ENCODE assay signal across 20 cellular contexts in the genomic region with DNA sequence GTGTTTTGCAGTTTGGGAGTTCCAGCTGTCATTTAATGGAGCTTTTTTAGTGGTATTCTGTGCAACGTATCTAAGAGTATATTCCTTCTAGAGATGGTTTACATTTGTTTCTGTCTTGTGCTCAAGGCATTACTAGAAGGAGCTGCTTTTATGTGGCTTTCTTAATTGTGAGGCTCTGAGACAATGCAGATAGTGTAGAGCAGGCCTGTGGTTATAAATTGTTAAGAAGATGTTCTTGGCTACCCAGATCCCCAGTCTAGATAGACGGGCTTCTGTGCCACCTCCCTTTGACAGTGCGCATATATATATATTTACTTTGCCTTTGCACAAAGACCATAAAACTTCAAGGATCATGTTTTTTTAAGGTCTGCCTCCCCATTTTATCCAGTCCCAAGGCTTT.
DNase-seq lines count a peak whose midpoint lies in the region; ATAC-seq and TF ChIP-seq lines count a peak whose summit lies in the region.
"Had no signal": no experiment of that assay in that cellular context is flagged by ENCODE, and none has a peak within 500 bp of the region (broad histone marks: within the 10 kb centered on the region; RNA-seq: fewer than 3 reads in every experiment).

No MANE protein-coding gene starts in this region.

- no peaks in the 10 kb centered on the region for H3K9me3 Mint-ChIP-seq in activated naive CD4-positive, alpha-beta T cell treated with anti-CD3 and anti-CD28 coated beads, Interleukin-2, amount 10 ng/mL, durations not matched to agents 7 days and 5 days
- H3K9me3 Mint-ChIP-seq in activated CD8-positive, alpha-beta T cell treated with anti-CD3 and anti-CD28 coated beads for 36 hours, result no peaks in the 10 kb centered on the region
- H3K9me3 Mint-ChIP-seq: CD4-positive, alpha-beta T cell; CD8-positive, alpha-beta T cell had no signal

- TF ChIP-seq CTCF in DND-41 (IDR thresholded peaks at IDR 0.05; ENCODE audit: borderline replicate concordance, extremely low read depth, low read length, poor library complexity, severe bottlenecking) (no peak), esophagus muscularis mucosa (IDR thresholded peaks at IDR 0.05) (no peak)
- TF ChIP-seq CTCF in activated CD8-positive, alpha-beta T cell treated with anti-CD3 and anti-CD28 coated beads for 36 hours (IDR thresholded peaks at IDR 0.05), result no peak

- intact Hi-C loops in esophagus muscularis mucosa (cut with DNase I), result no loop called here
- intact Hi-C loops in activated CD8-positive, alpha-beta T cell treated with anti-CD3 and anti-CD28 coated beads for 36 hours (cut with micrococcal nuclease), result no loop called here

- no peak for TF ChIP-seq POLR2A in esophagus muscularis mucosa (IDR thresholded peaks at IDR 0.05; ENCODE audit: low read depth)

- no peaks in the 10 kb centered on the region for H3K27me3 Mint-ChIP-seq in activated naive CD4-positive, alpha-beta T cell treated with anti-CD3 and anti-CD28 coated beads, Interleukin-2, amount 10 ng/mL, durations not matched to agents 7 days and 5 days
- H3K27me3 Mint-ChIP-seq in activated CD8-positive, alpha-beta T cell treated with anti-CD3 and anti-CD28 coated beads for 36 hours, result peaks cover 2% of the 10 kb centered on the region

- no peaks in the 10 kb centered on the region for H3K4me1 ChIP-seq in DND-41 (ENCODE audit: insufficient read depth, low read length)
- H3K4me1 ChIP-seq in esophagus muscularis mucosa, result no peaks in the 10 kb centered on the region
- H3K4me1 ChIP-seq: A549; BLaER1 treated with 17β-estradiol and CSF1 and Interleukin-3, amounts not matched to agents 10 nM and 100 nM; Caco-2 had no signal

- H3K36me3 Mint-ChIP-seq in activated naive CD4-positive, alpha-beta T cell treated with anti-CD3 and anti-CD28 coated beads, Interleukin-2, amount 10 ng/mL, durations not matched to agents 7 days and 5 days, result no peaks in the 10 kb centered on the region
- no peaks in the 10 kb centered on the region for H3K36me3 Mint-ChIP-seq in activated CD8-positive, alpha-beta T cell treated with anti-CD3 and anti-CD28 coated beads for 36 hours (ENCODE audit: low read depth)
- H3K36me3 Mint-ChIP-seq: CD8-positive, alpha-beta T cell had no signal

- no peak for TF ChIP-seq EP300 in esophagus muscularis mucosa (IDR thresholded peaks at IDR 0.05)

- no peaks in the 10 kb centered on the region for H3K79me2 ChIP-seq in DND-41 (ENCODE audit: insufficient read depth, low read length)

- H3K27me3 ChIP-seq in DND-41 (ENCODE audit: insufficient read depth, low read length, poor library complexity), result no peaks in the 10 kb centered on the region
- H3K27me3 ChIP-seq in esophagus muscularis mucosa, result no peaks in the 10 kb centered on the region
- H3K27me3 ChIP-seq: BLaER1 treated with 17β-estradiol and CSF1 and Interleukin-3, amounts not matched to agents 10 nM and 100 nM had no signal

- DNase-seq in activated naive CD4-positive, alpha-beta T cell treated with anti-CD3 and anti-CD28 coated beads, Interleukin-2, amount 10 ng/mL, durations not matched to agents 7 days and 5 days, result no peak
- no peak for DNase-seq in activated naive CD4-positive, alpha-beta T cell treated with anti-CD3 and anti-CD28 coated beads, Interleukin-2, amount 50 U/mL, for 16 hours
- DNase-seq in DND-41, result no peak
- peak; percentile 55 for DNase-seq in esophagus muscularis mucosa (ENCODE audit: extremely low spot score)
- no peak for DNase-seq in activated CD8-positive, alpha-beta T cell treated with anti-CD3 and anti-CD28 coated beads for 36 hours
- DNase-seq in stimulated activated CD4-positive, alpha-beta T cell treated with anti-CD3 and anti-CD28 coated beads, Interleukin-2, amount 100 ng/mL, for 48 hours, result no peak
- DNase-seq: AML-193; Caco-2; Calu3; CD4-positive, alpha-beta T cell; CD8-positive, alpha-beta T cell; DMS79 treated with DMSO at 0.1 percent for 48 hours; EL; GDM1 had no signal

- CTCF ChIA-PET in activated naive CD4-positive, alpha-beta T cell treated with anti-CD3 and anti-CD28 coated beads, Interleukin-2, amount 10 ng/mL, durations not matched to agents 7 days and 5 days (lab: Charles Lee), result no interaction called here
- CTCF ChIA-PET in activated CD8-positive, alpha-beta T cell treated with anti-CD3 and anti-CD28 coated beads for 36 hours (lab: Charles Lee), result no interaction called here

- peak; percentile 58; the same call in 2 of the 3 replicates for ATAC-seq in DND-41 (ENCODE audit: insufficient read depth, low read depth)
- ATAC-seq in activated CD8-positive, alpha-beta T cell treated with anti-CD3 and anti-CD28 coated beads for 36 hours, result no peak
- ATAC-seq: A549; CD8-positive, alpha-beta T cell; GM12878 had no signal

- 72% methylated on average over 3 of the region's 3 CpGs for WGBS in esophagus muscularis mucosa

- no peak overlapping the region for H3K9ac ChIP-seq in DND-41 (ENCODE audit: low read depth, low read length)
- H3K9ac ChIP-seq: BLaER1 treated with 17β-estradiol and CSF1 and Interleukin-3, amounts not matched to agents 10 nM and 100 nM had no signal

- H3K4me3 Mint-ChIP-seq in activated naive CD4-positive, alpha-beta T cell treated with anti-CD3 and anti-CD28 coated beads, Interleukin-2, amount 10 ng/mL, durations not matched to agents 7 days and 5 days, result no peak overlapping the region
- H3K4me3 Mint-ChIP-seq in activated CD8-positive, alpha-beta T cell treated with anti-CD3 and anti-CD28 coated beads for 36 hours, result no peak overlapping the region
- H3K4me3 Mint-ChIP-seq: B cell; CD4-positive, alpha-beta T cell; CD8-positive, alpha-beta T cell had no signal

- H3K9me3 ChIP-seq in DND-41 (ENCODE audit: insufficient read depth, low read length, severe bottlenecking), result no peaks in the 10 kb centered on the region
- no peaks in the 10 kb centered on the region for H3K9me3 ChIP-seq in esophagus muscularis mucosa
- H3K9me3 ChIP-seq: A549; BLaER1 treated with 17β-estradiol and CSF1 and Interleukin-3, amounts not matched to agents 10 nM and 100 nM; Caco-2 had no signal

- H3K27ac ChIP-seq in DND-41 (ENCODE audit: low read length), result no peak overlapping the region
- H3K27ac ChIP-seq in esophagus muscularis mucosa (replicated peaks in 1 of 4), result no peak overlapping the region
- H3K27ac ChIP-seq: 22Rv1; A549; BLaER1 treated with 17β-estradiol and CSF1 and Interleukin-3, amounts not matched to agents 10 nM and 100 nM; C4-2B had no signal

- H2AFZ ChIP-seq in DND-41 (ENCODE audit: low read depth, low read length), result no peak overlapping the region

- H3K27ac Mint-ChIP-seq in activated naive CD4-positive, alpha-beta T cell treated with anti-CD3 and anti-CD28 coated beads, Interleukin-2, amount 10 ng/mL, durations not matched to agents 7 days and 5 days, result peak overlapping the region; percentile 61
- H3K27ac Mint-ChIP-seq in activated CD8-positive, alpha-beta T cell treated with anti-CD3 and anti-CD28 coated beads for 36 hours, result no peak overlapping the region
- H3K27ac Mint-ChIP-seq: B cell; CD4-positive, alpha-beta T cell; CD8-positive, alpha-beta T cell had no signal

- H3K4me2 ChIP-seq in DND-41 (ENCODE audit: insufficient read depth, low read length), result no peak overlapping the region
- H3K4me2 ChIP-seq: A549; BLaER1 treated with 17β-estradiol and CSF1 and Interleukin-3, amounts not matched to agents 10 nM and 100 nM had no signal

- H3K4me1 Mint-ChIP-seq in activated naive CD4-positive, alpha-beta T cell treated with anti-CD3 and anti-CD28 coated beads, Interleukin-2, amount 10 ng/mL, durations not matched to agents 7 days and 5 days, result no peaks in the 10 kb centered on the region
- no peaks in the 10 kb centered on the region for H3K4me1 Mint-ChIP-seq in activated CD8-positive, alpha-beta T cell treated with anti-CD3 and anti-CD28 coated beads for 36 hours (ENCODE audit: low read depth)
- H3K4me1 Mint-ChIP-seq: B cell had no signal

- H3K36me3 ChIP-seq in DND-41 (ENCODE audit: insufficient read depth, low read length) (no peaks in the 10 kb centered on the region), esophagus muscularis mucosa (no peaks in the 10 kb centered on the region)
- H3K36me3 ChIP-seq: BLaER1 treated with 17β-estradiol and CSF1 and Interleukin-3, amounts not matched to agents 10 nM and 100 nM had no signal

- H3K4me3 ChIP-seq in DND-41 (ENCODE audit: low read depth in 1 of 2, low read length in 2 of 2) (no peak overlapping the region), esophagus muscularis mucosa (no peak overlapping the region)
- H3K4me3 ChIP-seq: A549; BLaER1 treated with 17β-estradiol and CSF1 and Interleukin-3, amounts not matched to agents 10 nM and 100 nM; GM12878 had no signal

- no peaks in the 10 kb centered on the region for H4K20me1 ChIP-seq in DND-41 (ENCODE audit: insufficient read depth, low read length)
- H4K20me1 ChIP-seq: BLaER1 treated with 17β-estradiol and CSF1 and Interleukin-3, amounts not matched to agents 10 nM and 100 nM had no signal

- POLR2A ChIA-PET in activated CD8-positive, alpha-beta T cell treated with anti-CD3 and anti-CD28 coated beads for 36 hours (lab: Charles Lee), result no interaction called here
